ENCODE assay signal across 9 cellular contexts in the genomic region with DNA sequence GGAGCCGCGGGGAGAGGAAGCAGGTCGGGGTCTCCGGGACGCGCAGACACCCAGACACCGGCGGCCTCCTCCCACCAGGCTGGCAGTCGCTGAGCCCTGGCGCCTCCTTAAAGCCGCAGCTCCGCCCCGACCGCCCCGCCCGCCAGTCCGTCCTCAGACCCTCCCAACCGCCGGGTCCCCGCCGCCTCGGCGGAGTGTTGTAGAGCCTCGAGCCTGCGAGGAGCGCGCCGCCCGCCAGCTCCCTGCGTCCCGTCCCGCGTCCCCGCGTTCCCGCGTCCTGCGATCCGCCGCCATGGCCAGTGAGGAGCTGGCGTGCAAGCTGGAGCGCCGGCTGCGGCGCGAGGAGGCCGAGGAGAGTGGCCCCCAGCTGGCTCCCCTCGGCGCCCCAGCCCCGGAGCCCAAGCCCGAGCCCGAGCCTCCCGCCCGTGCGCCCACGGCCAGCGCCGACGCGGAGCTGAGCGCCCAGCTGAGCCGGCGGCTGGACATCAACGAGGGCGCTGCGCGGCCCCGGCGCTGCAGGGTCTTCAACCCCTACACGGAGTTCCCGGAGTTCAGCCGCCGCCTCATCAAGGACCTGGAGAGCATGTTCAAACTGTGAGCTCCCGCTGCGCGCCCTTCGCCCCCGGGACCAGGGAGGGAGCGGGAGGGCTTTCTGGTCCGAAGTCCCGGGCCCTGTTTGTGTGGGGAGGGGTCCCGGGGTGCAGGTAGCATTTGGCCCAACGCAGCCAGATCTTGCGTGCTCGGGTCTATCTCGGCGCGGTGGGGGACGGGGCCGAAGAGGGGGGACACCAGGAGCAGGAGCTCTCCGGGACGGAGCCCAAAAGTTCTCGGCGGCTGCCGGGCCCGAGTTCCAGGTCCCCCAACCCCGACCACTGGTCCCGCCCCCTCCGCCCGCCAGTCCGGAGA. TPM values are rescaled to one million over a fixed set of nuclear protein-coding genes. Genes with fewer than 3 reads are reported as not detected.
DNase-seq lines count a peak whose midpoint lies in the region; ATAC-seq, FAIRE-seq and TF ChIP-seq lines count a peak whose summit lies in the region.
"Had no signal": no experiment of that assay in that cellular context is flagged by ENCODE, and none has a peak within 500 bp of the region (broad histone marks: within the 10 kb centered on the region; RNA-seq: fewer than 3 reads in every experiment).

A gene with protein sequence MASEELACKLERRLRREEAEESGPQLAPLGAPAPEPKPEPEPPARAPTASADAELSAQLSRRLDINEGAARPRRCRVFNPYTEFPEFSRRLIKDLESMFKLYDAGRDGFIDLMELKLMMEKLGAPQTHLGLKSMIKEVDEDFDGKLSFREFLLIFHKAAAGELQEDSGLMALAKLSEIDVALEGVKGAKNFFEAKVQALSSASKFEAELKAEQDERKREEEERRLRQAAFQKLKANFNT (plus strand): TSS at position 192 of the 906 bp plus-strand sequence. CDS start 101 bp downstream, at position 293.

- peaks cover 4% of the 10 kb centered on the region; the same call in 1 of the 2 replicates for H3K4me1 ChIP-seq in PC-3 (ENCODE audit: insufficient read depth, low read length)
- H3K4me1 ChIP-seq in stomach: peaks cover 5 to 32% (median 29%) of the 10 kb centered on the region in 4 donors

- H3K27me3 ChIP-seq in PC-3 (ENCODE audit: low read length): no peaks in the 10 kb centered on the region
- peaks cover 0 to 67% (median 33%) of the 10 kb centered on the region in 3 donors for H3K27me3 ChIP-seq in stomach

- H3K9me2 ChIP-seq in PC-3 (replicated peaks; ENCODE audit: low read length): no peaks in the 10 kb centered on the region

- no peak for TF ChIP-seq CTCF in PC-3 (conservative IDR thresholded peaks at IDR 0.05; ENCODE audit: low read depth, low read length)
- no peak for TF ChIP-seq CTCF in nephron progenitor cell (IDR thresholded peaks at IDR 0.05)
- TF ChIP-seq CTCF in stomach (IDR thresholded peaks at IDR 0.05): no peak

- DNase-seq in NCI-H2196 (lab: John Stamatoyannopoulos, UW; ENCODE audit: unreplicated experiment): peak; percentile 51
- no peak for DNase-seq in NCI-H2196 treated with DMSO at 0.1 percent for 48 hours (lab: John Stamatoyannopoulos, UW; ENCODE audit: unreplicated experiment)
- no peak for DNase-seq in PC-3
- peak; percentile 62 for DNase-seq in activated naive CD4-positive, alpha-beta T cell treated with Interleukin-2 at 50 U/mL for 16 hours
- DNase-seq in frontal cortex (ENCODE audit: low spot score in 2 of 2): peak; percentile 72 to 83
- peak; percentile 89 for DNase-seq in nephron progenitor cell
- DNase-seq in stomach: peak; percentile 75
- DNase-seq in GM19239 (ENCODE audit: insufficient read length, low spot score): no peak

- H3K27ac ChIP-seq in PC-3 (ENCODE audit: low read length) (no peak within 1 kb of the TSS), stomach (peak within 1 kb of the TSS; percentile 75 to 80 (median 77))

- H3K36me3 ChIP-seq in PC-3 (ENCODE audit: low read depth, low read length) (no peaks in the 10 kb centered on the region), stomach (no peaks in the 10 kb centered on the region)

- H3K4me3 Mint-ChIP-seq in nephron progenitor cell: peak within 1 kb of the TSS; percentile 87

- peak within 1 kb of the TSS; percentile 74 for H2AFZ ChIP-seq in PC-3 (ENCODE audit: low read length)

- TF ChIP-seq POLR2A in stomach (IDR thresholded peaks at IDR 0.05): no peak

- H3K79me2 ChIP-seq in PC-3 (ENCODE audit: low read length): no peaks in the 10 kb centered on the region

- no peaks in the 10 kb centered on the region for H3F3A ChIP-seq in PC-3 (ENCODE audit: low read length, unreplicated experiment)

- no TSS peak for BruUV-seq in PC-3 (replicated peaks; lab: Mats Ljungman, UMichigan)

- peaks cover 35% of the 10 kb centered on the region for H3K27me3 Mint-ChIP-seq in nephron progenitor cell (ENCODE audit: low read depth, poor library complexity)

- WGBS in stomach, 5 donors: 1 to 5% (median 2%) methylated on average over 28 to 101 of the region's 101 CpGs

- POLR2A ChIA-PET in PC-3 (lab: Charles Lee; ENCODE audit: unreplicated experiment): interaction anchor here (0.6 to 0.7 kb wide), 3 partner anchors 64 to 764 kb away, joined by 3 to 10 read pairs (median 4); a partner anchor contains a TSS

- H3K27ac Mint-ChIP-seq in nephron progenitor cell: no peak within 1 kb of the TSS

- CTCF ChIA-PET in PC-3 (lab: Charles Lee): interaction anchor here (1.3 kb wide), 1 partner anchor 22 kb away, joined by 3 read pairs; no protein-coding TSS in a partner anchor

- peak within 1 kb of the TSS; percentile 86 for H3K4me2 ChIP-seq in PC-3 (ENCODE audit: low read length)

- H3K9me3 ChIP-seq in PC-3 (ENCODE audit: low read length) (no peaks in the 10 kb centered on the region), stomach (no peaks in the 10 kb centered on the region)

- H3K4me3 ChIP-seq in PC-3 (ENCODE audit: low read length) (peak within 1 kb of the TSS; percentile 70), stomach (peak within 1 kb of the TSS; percentile 51 to 73 (median 63))

- intact Hi-C loops in PC-3 (cut with micrococcal nuclease): no loop called here
- intact Hi-C loops in stomach (cut with DNase I; ENCODE audit: low total_unique reads): no loop called here

- H3K9me3 Mint-ChIP-seq in nephron progenitor cell: no peaks in the 10 kb centered on the region

- H3K4me1 Mint-ChIP-seq in nephron progenitor cell: peaks cover 33% of the 10 kb centered on the region

- FAIRE-seq in frontal cortex (lab: Jason Lieb, UNC) (no peak), GM19239 (lab: Jason Lieb, UNC) (no peak)
- FAIRE-seq: G401.6 had no signal

- TF ChIP-seq EP300 in stomach (IDR thresholded peaks at IDR 0.05): no peak

- peak; percentile 78 for ATAC-seq in PC-3

- no peaks in the 10 kb centered on the region for H4K20me1 ChIP-seq in PC-3 (ENCODE audit: low read length)

- no peak within 1 kb of the TSS; the same call in 1 of the 2 replicates for H3K9ac ChIP-seq in PC-3 (ENCODE audit: low read length)

- peaks cover 3% of the 10 kb centered on the region for H3K36me3 Mint-ChIP-seq in nephron progenitor cell (ENCODE audit: low read depth)

RNA-seq across cellular contexts. Expression of the gene that starts here (rescaled TPM):
- 0.07 TPM in 1 of 2 replicates, not detected in the other for total RNA-seq in PC-3 (2014; rRNA removed)
- total RNA-seq in frontal cortex: 0.82 TPM
- total RNA-seq in stomach: 10 to 100 TPM in 2 of 5 donors, 1 to 10 TPM in 2, not detected in 1; 2.8 to 49.1 (median 9.4) TPM
- polyA plus RNA-seq in stomach: 10 to 100 TPM in 1 of 3 donors, 1 to 10 TPM in 2; 6.4 to 12.7 (median 7.4) TPM

Comparison
In these comparisons a context has a peak if more than half of its experiments do, and no peak if none do; other contexts are left out.
1. DNase-seq: peak in NCI-H2196 (single experiment), activated naive CD4-positive, alpha-beta T cell treated with Interleukin-2 at 50 U/mL for 16 hours (single experiment), nephron progenitor cell (single experiment) and stomach (single experiment); none in NCI-H2196 treated with DMSO at 0.1 percent for 48 hours (single experiment), PC-3 (single experiment) and GM19239 (single experiment).
2. Peak in ATAC-seq, H3K4me3 ChIP-seq and H3K4me2 ChIP-seq in PC-3; RNA of the gene not detected or under 1 TPM.
3. Peak in DNase-seq in frontal cortex; RNA of the gene not detected or under 1 TPM.